1 cellular context compared by ENCODE assay signal in the genomic region with DNA sequence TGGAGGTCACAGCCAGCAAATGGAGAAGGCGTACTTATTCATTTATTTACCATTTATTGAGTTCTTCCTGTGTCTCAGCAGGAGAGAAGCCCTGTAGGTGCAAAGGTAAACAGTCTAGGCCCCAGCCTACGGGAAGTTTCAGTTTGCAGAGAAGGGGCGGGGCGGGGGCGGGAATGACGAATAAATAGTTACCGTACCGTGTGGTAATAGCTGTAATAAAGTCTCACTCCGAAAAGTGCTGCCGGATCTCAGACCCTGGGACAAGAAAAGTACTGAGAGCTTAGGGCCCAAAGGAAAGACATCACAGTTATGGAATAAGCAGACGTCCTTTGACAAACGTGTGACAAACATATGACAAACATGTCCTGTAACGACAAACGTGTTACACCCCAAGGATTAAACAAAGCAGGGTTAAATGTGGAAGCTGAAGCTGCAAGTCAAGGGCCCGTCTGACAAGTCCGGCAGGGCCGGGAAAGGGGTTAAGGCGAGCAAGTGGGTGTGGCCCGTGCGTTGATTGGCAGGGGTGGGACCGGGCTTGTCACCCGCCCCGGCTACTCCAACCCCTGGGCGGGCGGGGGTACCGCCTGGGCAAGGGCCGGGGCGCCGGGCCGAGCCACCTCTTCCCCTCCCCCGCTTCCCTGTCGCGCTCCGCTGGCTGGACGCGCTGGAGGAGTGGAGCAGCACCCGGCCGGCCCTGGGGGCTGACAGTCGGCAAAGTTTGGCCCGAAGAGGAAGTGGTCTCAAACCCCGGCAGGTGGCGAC.
TF ChIP-seq lines count a peak whose summit lies in the region.

A gene with protein sequence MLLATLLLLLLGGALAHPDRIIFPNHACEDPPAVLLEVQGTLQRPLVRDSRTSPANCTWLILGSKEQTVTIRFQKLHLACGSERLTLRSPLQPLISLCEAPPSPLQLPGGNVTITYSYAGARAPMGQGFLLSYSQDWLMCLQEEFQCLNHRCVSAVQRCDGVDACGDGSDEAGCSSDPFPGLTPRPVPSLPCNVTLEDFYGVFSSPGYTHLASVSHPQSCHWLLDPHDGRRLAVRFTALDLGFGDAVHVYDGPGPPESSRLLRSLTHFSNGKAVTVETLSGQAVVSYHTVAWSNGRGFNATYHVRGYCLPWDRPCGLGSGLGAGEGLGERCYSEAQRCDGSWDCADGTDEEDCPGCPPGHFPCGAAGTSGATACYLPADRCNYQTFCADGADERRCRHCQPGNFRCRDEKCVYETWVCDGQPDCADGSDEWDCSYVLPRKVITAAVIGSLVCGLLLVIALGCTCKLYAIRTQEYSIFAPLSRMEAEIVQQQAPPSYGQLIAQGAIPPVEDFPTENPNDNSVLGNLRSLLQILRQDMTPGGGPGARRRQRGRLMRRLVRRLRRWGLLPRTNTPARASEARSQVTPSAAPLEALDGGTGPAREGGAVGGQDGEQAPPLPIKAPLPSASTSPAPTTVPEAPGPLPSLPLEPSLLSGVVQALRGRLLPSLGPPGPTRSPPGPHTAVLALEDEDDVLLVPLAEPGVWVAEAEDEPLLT (plus strand): TSS at position 541 of the 762 bp plus-strand sequence. CDS start 564 bp downstream, outside the sequence.

TF ChIP-seq in HepG2, 621 proteins besides CTCF, POLR2A, EP300 and RAD21 (continued from another document and continues in another):
- TF ChIP-seq ZNF350 (CRISPR knock-in tag; IDR thresholded peaks at IDR 0.05; ENCODE audit: borderline replicate concordance, low read depth) (peak; percentile 99), SNRNP70 (IDR thresholded peaks at IDR 0.05; ENCODE audit: low read depth, low read length) (no peak), HMG20A (CRISPR knock-in tag; IDR thresholded peaks at IDR 0.05; ENCODE audit: borderline replicate concordance) (peak; percentile 81), RFXANK (CRISPR knock-in tag; IDR thresholded peaks at IDR 0.05) (peak; percentile 53; the same call in 1 of the 2 replicates), ZNF790 (CRISPR knock-in tag; IDR thresholded peaks at IDR 0.05; ENCODE audit: borderline replicate concordance) (peak; percentile 78; the same call in 1 of the 2 replicates), ZBTB38 (CRISPR knock-in tag; IDR thresholded peaks at IDR 0.05) (peak; percentile 92), ZNF251 (CRISPR knock-in tag; IDR thresholded peaks at IDR 0.05) (peak; percentile 82; the same call in 1 of the 2 replicates), ZNF224 (CRISPR knock-in tag; IDR thresholded peaks at IDR 0.05) (peak; percentile 89), LCORL (IDR thresholded peaks at IDR 0.05) (peak; percentile 38; the same call in 1 of the 2 replicates), LCORL (CRISPR knock-in tag; IDR thresholded peaks at IDR 0.05) (peak; percentile 92), BRD4 (CRISPR knock-in tag; IDR thresholded peaks at IDR 0.05) (peak; percentile 89; the same call in 1 of the 2 replicates), KAT7 (CRISPR knock-in tag; IDR thresholded peaks at IDR 0.05; ENCODE audit: borderline replicate concordance) (peak; percentile 96), MBNL3 (CRISPR knock-in tag; conservative IDR thresholded peaks at IDR 0.05) (no peak), KLF9 (CRISPR knock-in tag; IDR thresholded peaks at IDR 0.05; ENCODE audit: low read depth) (peak; percentile 65), ZNF136 (CRISPR knock-in tag; IDR thresholded peaks at IDR 0.05; ENCODE audit: low read depth) (peak; percentile 98), ZSCAN9 (CRISPR knock-in tag; IDR thresholded peaks at IDR 0.05; ENCODE audit: borderline replicate concordance) (peak; percentile 67), PAF1 (CRISPR knock-in tag; IDR thresholded peaks at IDR 0.05) (no peak), ZNF3 (CRISPR knock-in tag; IDR thresholded peaks at IDR 0.05) (peak; percentile 91), ZFP36L2 (CRISPR knock-in tag; IDR thresholded peaks at IDR 0.05) (0 out of 2 replicates have a peak, but pooled peaks have one; percentile 17), REPIN1 (CRISPR knock-in tag; IDR thresholded peaks at IDR 0.05; ENCODE audit: borderline replicate concordance, low read depth) (peak; percentile 91), RARA (CRISPR knock-in tag; IDR thresholded peaks at IDR 0.05) (peak; percentile 89), SMC3 (IDR thresholded peaks at IDR 0.05; ENCODE audit: low read length) (no peak), ZNF75D (CRISPR knock-in tag; IDR thresholded peaks at IDR 0.05; ENCODE audit: borderline replicate concordance) (no peak), ATF7-NPFF (CRISPR knock-in tag; IDR thresholded peaks at IDR 0.05; ENCODE audit: low read depth) (peak; percentile 49; the same call in 1 of the 2 replicates), ZFYVE20 (CRISPR knock-in tag; IDR thresholded peaks at IDR 0.05; ENCODE audit: borderline replicate concordance, low read depth) (no peak), ZBTB7B (CRISPR knock-in tag; IDR thresholded peaks at IDR 0.05) (peak; percentile 86), ZNF546 (CRISPR knock-in tag; conservative IDR thresholded peaks at IDR 0.05) (0 out of 2 replicates have a peak, but pooled peaks have one; percentile 47), SMAD9 (CRISPR knock-in tag; IDR thresholded peaks at IDR 0.05) (peak; percentile 92; the same call in 1 of the 2 replicates)
- TF ChIP-seq, protein P1, sequence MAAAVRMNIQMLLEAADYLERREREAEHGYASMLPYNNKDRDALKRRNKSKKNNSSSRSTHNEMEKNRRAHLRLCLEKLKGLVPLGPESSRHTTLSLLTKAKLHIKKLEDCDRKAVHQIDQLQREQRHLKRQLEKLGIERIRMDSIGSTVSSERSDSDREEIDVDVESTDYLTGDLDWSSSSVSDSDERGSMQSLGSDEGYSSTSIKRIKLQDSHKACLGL (CRISPR knock-in tag; IDR thresholded peaks at IDR 0.05), result peak; percentile 93
- TF ChIP-seq, protein P2, sequence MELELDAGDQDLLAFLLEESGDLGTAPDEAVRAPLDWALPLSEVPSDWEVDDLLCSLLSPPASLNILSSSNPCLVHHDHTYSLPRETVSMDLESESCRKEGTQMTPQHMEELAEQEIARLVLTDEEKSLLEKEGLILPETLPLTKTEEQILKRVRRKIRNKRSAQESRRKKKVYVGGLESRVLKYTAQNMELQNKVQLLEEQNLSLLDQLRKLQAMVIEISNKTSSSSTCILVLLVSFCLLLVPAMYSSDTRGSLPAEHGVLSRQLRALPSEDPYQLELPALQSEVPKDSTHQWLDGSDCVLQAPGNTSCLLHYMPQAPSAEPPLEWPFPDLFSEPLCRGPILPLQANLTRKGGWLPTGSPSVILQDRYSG (CRISPR knock-in tag; IDR thresholded peaks at IDR 0.05), result peak; percentile 83
- TF ChIP-seq, protein P3, sequence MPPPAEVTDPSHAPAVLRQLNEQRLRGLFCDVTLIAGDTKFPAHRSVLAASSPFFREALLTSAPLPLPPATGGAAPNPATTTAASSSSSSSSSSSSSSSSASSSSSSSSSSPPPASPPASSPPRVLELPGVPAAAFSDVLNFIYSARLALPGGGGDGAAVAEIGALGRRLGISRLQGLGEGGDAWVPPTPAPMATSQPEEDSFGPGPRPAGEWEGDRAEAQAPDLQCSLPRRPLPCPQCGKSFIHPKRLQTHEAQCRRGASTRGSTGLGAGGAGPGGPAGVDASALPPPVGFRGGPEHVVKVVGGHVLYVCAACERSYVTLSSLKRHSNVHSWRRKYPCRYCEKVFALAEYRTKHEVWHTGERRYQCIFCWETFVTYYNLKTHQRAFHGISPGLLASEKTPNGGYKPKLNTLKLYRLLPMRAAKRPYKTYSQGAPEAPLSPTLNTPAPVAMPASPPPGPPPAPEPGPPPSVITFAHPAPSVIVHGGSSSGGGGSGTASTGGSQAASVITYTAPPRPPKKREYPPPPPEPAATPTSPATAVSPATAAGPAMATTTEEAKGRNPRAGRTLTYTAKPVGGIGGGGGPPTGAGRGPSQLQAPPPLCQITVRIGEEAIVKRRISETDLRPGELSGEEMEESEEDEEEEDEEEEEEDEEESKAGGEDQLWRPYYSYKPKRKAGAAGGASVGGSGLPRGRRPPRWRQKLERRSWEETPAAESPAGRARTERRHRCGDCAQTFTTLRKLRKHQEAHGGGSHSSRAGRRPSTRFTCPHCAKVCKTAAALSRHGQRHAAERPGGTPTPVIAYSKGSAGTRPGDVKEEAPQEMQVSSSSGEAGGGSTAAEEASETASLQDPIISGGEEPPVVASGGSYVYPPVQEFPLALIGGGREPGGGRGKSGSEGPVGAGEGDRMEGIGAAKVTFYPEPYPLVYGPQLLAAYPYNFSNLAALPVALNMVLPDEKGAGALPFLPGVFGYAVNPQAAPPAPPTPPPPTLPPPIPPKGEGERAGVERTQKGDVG (CRISPR knock-in tag; IDR thresholded peaks at IDR 0.05; ENCODE audit: borderline replicate concordance), result peak; percentile 89
- TF ChIP-seq, protein P4, sequence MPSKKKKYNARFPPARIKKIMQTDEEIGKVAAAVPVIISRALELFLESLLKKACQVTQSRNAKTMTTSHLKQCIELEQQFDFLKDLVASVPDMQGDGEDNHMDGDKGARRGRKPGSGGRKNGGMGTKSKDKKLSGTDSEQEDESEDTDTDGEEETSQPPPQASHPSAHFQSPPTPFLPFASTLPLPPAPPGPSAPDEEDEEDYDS (CRISPR knock-in tag; IDR thresholded peaks at IDR 0.05), result peak; percentile 94
- TF ChIP-seq, protein P5, sequence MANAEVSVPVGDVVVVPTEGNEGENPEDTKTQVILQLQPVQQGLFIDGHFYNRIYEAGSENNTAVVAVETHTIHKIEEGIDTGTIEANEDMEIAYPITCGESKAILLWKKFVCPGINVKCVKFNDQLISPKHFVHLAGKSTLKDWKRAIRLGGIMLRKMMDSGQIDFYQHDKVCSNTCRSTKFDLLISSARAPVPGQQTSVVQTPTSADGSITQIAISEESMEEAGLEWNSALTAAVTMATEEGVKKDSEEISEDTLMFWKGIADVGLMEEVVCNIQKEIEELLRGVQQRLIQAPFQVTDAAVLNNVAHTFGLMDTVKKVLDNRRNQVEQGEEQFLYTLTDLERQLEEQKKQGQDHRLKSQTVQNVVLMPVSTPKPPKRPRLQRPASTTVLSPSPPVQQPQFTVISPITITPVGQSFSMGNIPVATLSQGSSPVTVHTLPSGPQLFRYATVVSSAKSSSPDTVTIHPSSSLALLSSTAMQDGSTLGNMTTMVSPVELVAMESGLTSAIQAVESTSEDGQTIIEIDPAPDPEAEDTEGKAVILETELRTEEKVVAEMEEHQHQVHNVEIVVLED (CRISPR knock-in tag; IDR thresholded peaks at IDR 0.05; ENCODE audit: borderline replicate concordance), result peak; percentile 64
- TF ChIP-seq, protein P6, sequence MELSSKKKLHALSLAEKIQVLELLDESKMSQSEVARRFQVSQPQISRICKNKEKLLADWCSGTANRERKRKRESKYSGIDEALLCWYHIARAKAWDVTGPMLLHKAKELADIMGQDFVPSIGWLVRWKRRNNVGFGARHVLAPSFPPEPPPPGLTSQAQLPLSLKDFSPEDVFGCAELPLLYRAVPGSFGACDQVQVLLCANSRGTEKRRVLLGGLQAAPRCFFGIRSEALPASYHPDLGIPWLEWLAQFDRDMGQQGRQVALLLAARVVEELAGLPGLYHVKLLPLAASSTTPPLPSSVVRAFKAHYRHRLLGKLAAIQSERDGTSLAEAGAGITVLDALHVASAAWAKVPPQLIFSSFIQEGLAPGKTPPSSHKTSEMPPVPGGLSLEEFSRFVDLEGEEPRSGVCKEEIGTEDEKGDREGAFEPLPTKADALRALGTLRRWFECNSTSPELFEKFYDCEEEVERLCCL (CRISPR knock-in tag; IDR thresholded peaks at IDR 0.05; ENCODE audit: borderline replicate concordance), result peak; percentile 97
- TF ChIP-seq, protein P7, sequence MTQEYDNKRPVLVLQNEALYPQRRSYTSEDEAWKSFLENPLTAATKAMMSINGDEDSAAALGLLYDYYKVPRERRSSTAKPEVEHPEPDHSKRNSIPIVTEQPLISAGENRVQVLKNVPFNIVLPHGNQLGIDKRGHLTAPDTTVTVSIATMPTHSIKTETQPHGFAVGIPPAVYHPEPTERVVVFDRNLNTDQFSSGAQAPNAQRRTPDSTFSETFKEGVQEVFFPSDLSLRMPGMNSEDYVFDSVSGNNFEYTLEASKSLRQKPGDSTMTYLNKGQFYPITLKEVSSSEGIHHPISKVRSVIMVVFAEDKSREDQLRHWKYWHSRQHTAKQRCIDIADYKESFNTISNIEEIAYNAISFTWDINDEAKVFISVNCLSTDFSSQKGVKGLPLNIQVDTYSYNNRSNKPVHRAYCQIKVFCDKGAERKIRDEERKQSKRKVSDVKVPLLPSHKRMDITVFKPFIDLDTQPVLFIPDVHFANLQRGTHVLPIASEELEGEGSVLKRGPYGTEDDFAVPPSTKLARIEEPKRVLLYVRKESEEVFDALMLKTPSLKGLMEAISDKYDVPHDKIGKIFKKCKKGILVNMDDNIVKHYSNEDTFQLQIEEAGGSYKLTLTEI (CRISPR knock-in tag; conservative IDR thresholded peaks at IDR 0.05), result no peak
